24 cellular contexts compared by ENCODE assay signal in the genomic region with DNA sequence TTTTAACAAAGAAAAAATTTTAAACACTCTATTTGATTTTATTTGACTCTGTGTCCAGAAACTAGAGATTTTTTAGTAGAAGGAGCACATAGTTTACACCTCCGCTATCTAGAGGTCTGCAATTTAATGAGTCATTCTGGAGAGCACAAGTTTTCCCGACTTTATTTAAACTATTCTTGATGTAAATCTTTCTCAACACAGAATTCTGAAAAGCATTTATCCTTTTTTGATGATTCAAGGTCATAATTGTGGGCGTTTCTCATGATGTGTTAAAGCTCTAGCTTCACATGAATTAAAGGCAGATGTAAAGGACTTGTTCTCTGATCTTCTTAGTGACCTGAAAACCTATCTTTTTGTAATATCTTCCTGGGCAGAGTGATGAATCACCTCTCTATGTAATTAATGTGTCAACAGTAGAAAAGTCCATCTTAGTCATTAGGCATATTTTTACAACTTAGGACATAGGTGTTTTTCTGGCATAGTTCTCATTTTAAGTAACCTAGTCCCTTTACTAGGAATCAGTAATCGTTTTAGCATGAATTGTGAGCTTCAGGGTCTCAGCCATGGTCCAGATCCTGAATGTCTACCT.
DNase-seq lines count a peak whose midpoint lies in the region; ATAC-seq and TF ChIP-seq lines count a peak whose summit lies in the region.
"Had no signal": no experiment of that assay in that cellular context is flagged by ENCODE, and none has a peak within 500 bp of the region (broad histone marks: within the 10 kb centered on the region; RNA-seq: fewer than 3 reads in every experiment).

No MANE protein-coding gene starts in this region.

- no peaks in the 10 kb centered on the region for H3K79me2 ChIP-seq in trophoblast cell (ENCODE audit: control insufficient read depth, insufficient read depth, low read length, poor library complexity)

- H2AK5ac ChIP-seq in trophoblast cell (ENCODE audit: low read length), result no peak overlapping the region

- intact Hi-C loops in Panc1 (cut with micrococcal nuclease; ENCODE audit: unreplicated experiment), result no loop called here

- H2BK5ac ChIP-seq in trophoblast cell (ENCODE audit: low read depth, low read length, poor library complexity), result no peak overlapping the region

- no peak overlapping the region for H4K8ac ChIP-seq in trophoblast cell (ENCODE audit: low read depth, low read length)

- in situ Hi-C loops in Panc1 (cut with HindIII; ENCODE audit: low pct_unique_long_range_greater_than_20kb, low sequenced_read_pairs), result no loop called here

- no peak overlapping the region for H3K9ac ChIP-seq in trophoblast cell (ENCODE audit: low read length)

- H4K91ac ChIP-seq in trophoblast cell (ENCODE audit: low read depth, low read length), result no peak overlapping the region

- H3K4me3 ChIP-seq in Panc1 (ENCODE audit: low read depth in 2 of 2, low read length in 2 of 2) (no peak overlapping the region), epithelial cell of esophagus (ENCODE audit: low read length) (no peak overlapping the region), trophoblast cell (ENCODE audit: low read depth, low read length) (no peak overlapping the region)
- H3K4me3 ChIP-seq: sigmoid colon, thyroid gland had no signal

- POLR2A ChIA-PET in Panc1 (lab: Charles Lee), result no interaction called here

- no peak overlapping the region for H4K12ac ChIP-seq in trophoblast cell (ENCODE audit: low read depth, low read length)

- H3K79me1 ChIP-seq in trophoblast cell (ENCODE audit: low read length), result no peaks in the 10 kb centered on the region

- no peak overlapping the region for H3K4ac ChIP-seq in trophoblast cell (ENCODE audit: low read depth, low read length)

- H2AFZ ChIP-seq in trophoblast cell (ENCODE audit: insufficient read depth, low read length, poor library complexity), result no peak overlapping the region

- no peaks in the 10 kb centered on the region for H3K36me3 ChIP-seq in Panc1 (ENCODE audit: control insufficient read depth, insufficient read depth, low read length)
- H3K36me3 ChIP-seq in trophoblast cell (ENCODE audit: control insufficient read depth in 1 of 2, insufficient read depth in 2 of 2, low read length in 2 of 2), result no peaks in the 10 kb centered on the region
- H3K36me3 ChIP-seq: sigmoid colon, thyroid gland had no signal

- no peak overlapping the region for H2BK12ac ChIP-seq in trophoblast cell (ENCODE audit: low read length)

- H3K18ac ChIP-seq in trophoblast cell (ENCODE audit: low read length), result no peak overlapping the region

- TF ChIP-seq CTCF in Panc1 (IDR thresholded peaks at IDR 0.05) (no peak), epithelial cell of esophagus (IDR thresholded peaks at IDR 0.05; ENCODE audit: insufficient read depth, low read depth, low read length, missing control alignments) (no peak)

- DNase-seq in HCEC 1CT (peak; percentile 19), Panc1 (ENCODE audit: low read depth, low spot score) (peak; percentile 27), epithelial cell of esophagus (ENCODE audit: low read depth) (peak; percentile 50), trophoblast cell (peak; percentile 3 to 71), NCI-H1417 (lab: John Stamatoyannopoulos, UW) (no peak), RPMI8226 (no peak), GM19238 (ENCODE audit: insufficient read length, low spot score) (no peak)
- DNase-seq: activated CD4-positive, alpha-beta T cell treated with anti-CD3 and anti-CD28 coated beads, Interleukin-2, amount 50 U/mL, for 1 hour; activated CD8-positive, alpha-beta memory T cell treated with anti-CD3 and anti-CD28 coated beads, Interleukin-2, amount 10 ng/mL, durations not matched to agents 7 days and 5 days; cerebellar nuclear complex; effector CD8-positive, alpha-beta T cell; glutamatergic neuron; Karpas-422; NCI-H1105; NCI-H2029 treated with DMSO at 0.1 percent for 48 hours; NCI-H2227 treated with DMSO at 0.1 percent for 48 hours; NCI-H82; SHP77 treated with DMSO at 0.1 percent for 48 hours; sigmoid colon; stimulated activated CD4-positive, alpha-beta T cell treated with anti-CD3 and anti-CD28 coated beads, Interleukin-15, amount 100 ng/mL, for 24 hours; stimulated activated naive CD8-positive, alpha-beta T cell treated with anti-CD3 and anti-CD28 coated beads, Interleukin-15, Interleukin-2, amounts not matched to agents 100 U/mL and 50 U/mL, for 24 hours; T-helper 9 cell; thyroid gland had no signal

- no peak overlapping the region for H3K14ac ChIP-seq in trophoblast cell (ENCODE audit: low read length)

- CTCF ChIA-PET in Panc1 (lab: Charles Lee), result no interaction called here

- no TSS peak for BruUV-seq in Panc1 (replicated peaks; lab: Mats Ljungman, UMichigan)

- H3K27ac ChIP-seq in Panc1 (ENCODE audit: low read length) (no peak overlapping the region), trophoblast cell (ENCODE audit: low read depth, low read length) (no peak overlapping the region)
- H3K27ac ChIP-seq: sigmoid colon, thyroid gland had no signal

- H3K27me3 ChIP-seq in Panc1 (ENCODE audit: control insufficient read depth, insufficient read depth, low read length), result no peaks in the 10 kb centered on the region
- H3K27me3 ChIP-seq in trophoblast cell (ENCODE audit: insufficient read depth, low read length), result no peaks in the 10 kb centered on the region
- H3K27me3 ChIP-seq: thyroid gland had no signal

- no peaks in the 10 kb centered on the region for H3K9me3 ChIP-seq in Panc1 (ENCODE audit: control insufficient read depth, insufficient read depth, low read depth, low read length)
- H3K9me3 ChIP-seq in trophoblast cell (ENCODE audit: insufficient read depth, low read depth, low read length), result no peaks in the 10 kb centered on the region
- H3K9me3 ChIP-seq: sigmoid colon, thyroid gland had no signal

- no peak overlapping the region for H3K4me2 ChIP-seq in trophoblast cell (ENCODE audit: low read length)

- no peak overlapping the region for H3K23ac ChIP-seq in trophoblast cell (ENCODE audit: low read length)

- no peak for ATAC-seq in Panc1
- ATAC-seq: activated CD8-positive, alpha-beta memory T cell treated with anti-CD3 and anti-CD28 coated beads, Interleukin-2, amount 10 ng/mL, durations not matched to agents 7 days and 5 days; stimulated activated naive CD8-positive, alpha-beta T cell treated with anti-CD3 and anti-CD28 coated beads, Interleukin-15, Interleukin-2, amounts not matched to agents 100 U/mL and 50 U/mL, for 24 hours; WTC11 had no signal

- H2BK120ac ChIP-seq in trophoblast cell (ENCODE audit: insufficient read depth, low read length, poor library complexity), result no peak overlapping the region

- WGBS in trophoblast cell (ENCODE audit: extremely low coverage, insufficient coverage, insufficient read length), result no CpG with 5 or more reads among the region's 4 CpGs

- H3K4me1 ChIP-seq in Panc1 (ENCODE audit: control insufficient read depth, insufficient read depth, low read length), result no peaks in the 10 kb centered on the region
- no peaks in the 10 kb centered on the region for H3K4me1 ChIP-seq in trophoblast cell (ENCODE audit: control insufficient read depth in 1 of 2, insufficient read depth in 2 of 2, low read length in 2 of 2)
- H3K4me1 ChIP-seq: sigmoid colon, thyroid gland had no signal

Comparison
In these comparisons a context has a peak if more than half of its experiments do, and no peak if none do; other contexts are left out.
1. DNase-seq: peak in HCEC 1CT (single experiment), Panc1 (single experiment), epithelial cell of esophagus (single experiment) and trophoblast cell (2 of 2); none in NCI-H1417 (0 of 3), RPMI8226 (single experiment) and GM19238 (single experiment).